ENCODE assay signal across 9 cellular contexts in the genomic region with DNA sequence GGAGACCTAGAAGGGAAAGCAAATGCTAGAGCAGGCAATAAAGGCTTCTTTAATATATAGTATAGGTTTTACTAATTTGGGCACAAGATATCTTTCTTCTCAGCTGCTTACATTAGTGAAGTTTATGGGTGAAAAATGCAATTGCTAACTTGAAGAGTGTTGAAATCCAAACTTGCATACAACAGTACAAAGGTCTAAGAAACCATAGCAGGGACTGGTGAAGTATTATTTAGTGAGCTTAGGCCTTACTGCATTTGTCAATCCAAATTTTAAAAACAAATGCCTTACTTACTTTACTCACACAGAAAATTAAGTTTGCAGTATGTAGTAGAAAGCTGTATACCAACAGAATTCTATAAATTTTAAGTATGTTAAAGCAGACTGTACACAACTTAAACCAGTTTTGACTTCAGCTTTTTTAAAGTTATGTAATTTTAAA. TPM values are rescaled to one million over a fixed set of nuclear protein-coding genes. Genes with fewer than 3 reads are reported as not detected.
DNase-seq lines count a peak whose midpoint lies in the region; ATAC-seq, FAIRE-seq and TF ChIP-seq lines count a peak whose summit lies in the region.
"Had no signal": no experiment of that assay in that cellular context is flagged by ENCODE, and none has a peak within 500 bp of the region (broad histone marks: within the 10 kb centered on the region; RNA-seq: fewer than 3 reads in every experiment).

No MANE protein-coding gene starts in this region.

- no peak for DNase-seq in activated CD4-positive, alpha-beta T cell treated with anti-CD3 and anti-CD28 coated beads for 36 hours
- no peak for DNase-seq in activated CD4-positive, alpha-beta T cell treated with anti-CD3 and anti-CD28 coated beads for 1 hour
- DNase-seq in activated CD8-positive, alpha-beta T cell treated with anti-CD3 and anti-CD28 coated beads for 36 hours, result no peak
- DNase-seq in keratinocyte (ENCODE audit: low read depth, low spot score) (no peak), iPS-NIHi7 (ENCODE audit: extremely low spot score) (no peak), NCI-H774 (lab: John Stamatoyannopoulos, UW) (no peak)
- no peak for DNase-seq in stimulated activated naive B cell treated with anti-CD40 and anti-IgM and Interleukin-4, amounts not matched to agents 10 μg/mL and 1 μg/mL and 100 μg/mL, for 72 hours
- DNase-seq: NCI-H1417 had no signal

- CTCF ChIA-PET in activated CD4-positive, alpha-beta T cell treated with anti-CD3 and anti-CD28 coated beads for 36 hours (lab: Charles Lee), result no interaction called here
- CTCF ChIA-PET in activated CD8-positive, alpha-beta T cell treated with anti-CD3 and anti-CD28 coated beads for 36 hours (lab: Charles Lee), result interaction anchor here (1.0 kb wide), 2 partner anchors 8 to 44 kb away, joined by 3 to 4 read pairs; no protein-coding TSS in a partner anchor

- no peaks in the 10 kb centered on the region for H3K9me3 Mint-ChIP-seq in activated CD4-positive, alpha-beta T cell treated with anti-CD3 and anti-CD28 coated beads for 36 hours (ENCODE audit: low read depth)
- peaks cover 2% of the 10 kb centered on the region for H3K9me3 Mint-ChIP-seq in activated CD8-positive, alpha-beta T cell treated with anti-CD3 and anti-CD28 coated beads for 36 hours
- H3K9me3 Mint-ChIP-seq in stimulated activated naive B cell treated with anti-CD40 and anti-IgM and Interleukin-4, amounts not matched to agents 10 μg/mL and 1 μg/mL and 100 μg/mL, for 72 hours, result no peaks in the 10 kb centered on the region

- POLR2A ChIA-PET in activated CD4-positive, alpha-beta T cell treated with anti-CD3 and anti-CD28 coated beads for 36 hours (lab: Charles Lee), result interaction anchor here (0.5 kb wide), 1 partner anchor 333 kb away, joined by 3 read pairs; no protein-coding TSS in a partner anchor
- POLR2A ChIA-PET in activated CD8-positive, alpha-beta T cell treated with anti-CD3 and anti-CD28 coated beads for 36 hours (lab: Charles Lee), result interaction anchor here (0.8 to 1.3 kb wide), 3 partner anchors 19 to 184 kb away, joined by 3 read pairs; a partner anchor contains a TSS

- no peak overlapping the region for H3K27ac ChIP-seq in keratinocyte (ENCODE audit: control insufficient read depth, insufficient read depth, low read length)

- H3K4me3 Mint-ChIP-seq in activated CD4-positive, alpha-beta T cell treated with anti-CD3 and anti-CD28 coated beads for 36 hours, result peak overlapping the region; percentile 18
- peak overlapping the region; percentile 80 for H3K4me3 Mint-ChIP-seq in activated CD8-positive, alpha-beta T cell treated with anti-CD3 and anti-CD28 coated beads for 36 hours
- H3K4me3 Mint-ChIP-seq in stimulated activated naive B cell treated with anti-CD40 and anti-IgM and Interleukin-4, amounts not matched to agents 10 μg/mL and 1 μg/mL and 100 μg/mL, for 72 hours, result peak overlapping the region in 1 of 2 donors; percentile 32

- no peaks in the 10 kb centered on the region for H3K9me1 ChIP-seq in keratinocyte (ENCODE audit: control insufficient read depth, extremely low read depth, insufficient read depth, low read length)

- no peak for TF ChIP-seq CTCF in activated CD8-positive, alpha-beta T cell treated with anti-CD3 and anti-CD28 coated beads for 36 hours (IDR thresholded peaks at IDR 0.05)
- TF ChIP-seq CTCF in keratinocyte (optimal IDR thresholded peaks at IDR 0.05 in 1 of 3, IDR thresholded peaks at IDR 0.05 in 1 of 3, conservative IDR thresholded peaks at IDR 0.05 in 1 of 3; ENCODE audit: extremely low read depth in 1 of 3, insufficient read depth in 2 of 3, low read length in 3 of 3), result no peak

- no peak for FAIRE-seq in keratinocyte (lab: Jason Lieb, UNC)

- peaks cover 6% of the 10 kb centered on the region for H4K20me1 ChIP-seq in keratinocyte (ENCODE audit: control insufficient read depth, extremely low read depth, insufficient read depth, low read length)

- H3K79me2 ChIP-seq in keratinocyte (ENCODE audit: control insufficient read depth, insufficient read depth, low read length), result peaks cover 72% of the 10 kb centered on the region

- peak overlapping the region; percentile 63 for H3K27ac Mint-ChIP-seq in activated CD4-positive, alpha-beta T cell treated with anti-CD3 and anti-CD28 coated beads for 36 hours
- no peak overlapping the region for H3K27ac Mint-ChIP-seq in activated CD8-positive, alpha-beta T cell treated with anti-CD3 and anti-CD28 coated beads for 36 hours
- peak overlapping the region; percentile 9 for H3K27ac Mint-ChIP-seq in stimulated activated naive B cell treated with anti-CD40 and anti-IgM and Interleukin-4, amounts not matched to agents 10 μg/mL and 1 μg/mL and 100 μg/mL, for 72 hours

- peak overlapping the region; percentile 91 to 96 (median 91) for H3K4me3 ChIP-seq in keratinocyte (ENCODE audit: control insufficient read depth in 2 of 3, extremely low read depth in 1 of 3, insufficient read depth in 2 of 3, low read depth in 1 of 3, low read length in 3 of 3)

- H3K9me3 ChIP-seq in keratinocyte (ENCODE audit: control insufficient read depth, low read depth, low read length), result no peaks in the 10 kb centered on the region

- H3K4me2 ChIP-seq in keratinocyte (ENCODE audit: control insufficient read depth, extremely low read depth, insufficient read depth, low read depth, low read length), result peak overlapping the region; percentile 88

- H3K9ac ChIP-seq in keratinocyte (ENCODE audit: control insufficient read depth, extremely low read depth, insufficient read depth, low read length), result peak overlapping the region; percentile 11

- H3K27me3 Mint-ChIP-seq in activated CD4-positive, alpha-beta T cell treated with anti-CD3 and anti-CD28 coated beads for 36 hours, result no peaks in the 10 kb centered on the region
- no peaks in the 10 kb centered on the region for H3K27me3 Mint-ChIP-seq in activated CD8-positive, alpha-beta T cell treated with anti-CD3 and anti-CD28 coated beads for 36 hours
- H3K27me3 Mint-ChIP-seq in stimulated activated naive B cell treated with anti-CD40 and anti-IgM and Interleukin-4, amounts not matched to agents 10 μg/mL and 1 μg/mL and 100 μg/mL, for 72 hours, result no peaks in the 10 kb centered on the region

- ATAC-seq in activated CD4-positive, alpha-beta T cell treated with anti-CD3 and anti-CD28 coated beads for 36 hours, result no peak
- no peak for ATAC-seq in activated CD8-positive, alpha-beta T cell treated with anti-CD3 and anti-CD28 coated beads for 36 hours
- ATAC-seq in stimulated activated naive B cell treated with anti-CD40 and anti-IgM and Interleukin-4, amounts not matched to agents 10 μg/mL and 1 μg/mL and 100 μg/mL, for 72 hours (replicated peaks), result no peak
- ATAC-seq in GM18520 (IDR thresholded peaks at IDR 0.05; ENCODE audit: unreplicated experiment), result no peak

- dilution Hi-C loops in keratinocyte (cut with MboI; ENCODE audit: extremely low pct_ligation_motif_present, low sequenced_read_pairs), result no loop called here

- peaks cover 19% of the 10 kb centered on the region for H3K36me3 Mint-ChIP-seq in activated CD4-positive, alpha-beta T cell treated with anti-CD3 and anti-CD28 coated beads for 36 hours (ENCODE audit: low read depth)
- peaks cover 17% of the 10 kb centered on the region for H3K36me3 Mint-ChIP-seq in activated CD8-positive, alpha-beta T cell treated with anti-CD3 and anti-CD28 coated beads for 36 hours (ENCODE audit: low read depth)
- peaks cover 9 to 23% of the 10 kb centered on the region in 2 donors for H3K36me3 Mint-ChIP-seq in stimulated activated naive B cell treated with anti-CD40 and anti-IgM and Interleukin-4, amounts not matched to agents 10 μg/mL and 1 μg/mL and 100 μg/mL, for 72 hours

- intact Hi-C loops in activated CD4-positive, alpha-beta T cell treated with anti-CD3 and anti-CD28 coated beads for 36 hours (cut with DNase I, micrococcal nuclease), result no loop called here
- intact Hi-C loops in activated CD8-positive, alpha-beta T cell treated with anti-CD3 and anti-CD28 coated beads for 36 hours (cut with micrococcal nuclease), result no loop called here

- peaks cover 3 to 14% of the 10 kb centered on the region in 2 experiments for H3K36me3 ChIP-seq in keratinocyte (ENCODE audit: control insufficient read depth in 2 of 2, extremely low read depth in 1 of 2, insufficient read depth in 2 of 2, low read length in 2 of 2)

- no peak overlapping the region for H2AFZ ChIP-seq in keratinocyte (ENCODE audit: control insufficient read depth, low read length)

- H3K27me3 ChIP-seq in keratinocyte (ENCODE audit: control insufficient read depth, extremely low read depth, insufficient read depth, low read length), result no peaks in the 10 kb centered on the region

- no peaks in the 10 kb centered on the region for H3K4me1 ChIP-seq in keratinocyte (ENCODE audit: control insufficient read depth, extremely low read depth, insufficient read depth, low read length)

- peaks cover 44% of the 10 kb centered on the region for H3K4me1 Mint-ChIP-seq in activated CD4-positive, alpha-beta T cell treated with anti-CD3 and anti-CD28 coated beads for 36 hours
- H3K4me1 Mint-ChIP-seq in activated CD8-positive, alpha-beta T cell treated with anti-CD3 and anti-CD28 coated beads for 36 hours (ENCODE audit: low read depth), result peaks cover 43% of the 10 kb centered on the region
- H3K4me1 Mint-ChIP-seq in stimulated activated naive B cell treated with anti-CD40 and anti-IgM and Interleukin-4, amounts not matched to agents 10 μg/mL and 1 μg/mL and 100 μg/mL, for 72 hours, result peaks cover 30 to 40% of the 10 kb centered on the region in 2 donors

RNA-seq across cellular contexts. Expression of a gene that starts 1.4 kb away (rescaled TPM):
- total RNA-seq in activated CD4-positive, alpha-beta T cell treated with anti-CD3 and anti-CD28 coated beads for 36 hours, result 1 to 10 TPM; 4.0 to 5.9 TPM
- total RNA-seq in activated CD8-positive, alpha-beta T cell treated with anti-CD3 and anti-CD28 coated beads for 36 hours, result 1 to 10 TPM; 3.6 to 4.0 TPM
- polyA plus RNA-seq in keratinocyte, result 2.5 to 6.2 TPM (median 3.0 TPM) in 3 replicates
- 5.7 TPM for polyA plus RNA-seq in keratinocyte (2011; ENCODE audit: low read depth)
- polyA plus RNA-seq in keratinocyte (2011; cell fraction: cytosol; rRNA removed), result 2.2 and 4.9 TPM in 2 replicates
- 2.4 and 2.8 TPM in 2 replicates for polyA plus RNA-seq in keratinocyte (2011; cell fraction: nucleus; rRNA removed)
- polyA plus RNA-seq in keratinocyte (2012; ENCODE audit: low replicate concordance), result 4.3 TPM in 2 replicates
- 1.1 to 2.3 TPM (median 1.9 TPM) in 3 replicates for polyA minus RNA-seq in keratinocyte
- 2.3 TPM for polyA minus RNA-seq in keratinocyte (2011; cell fraction: cytosol; rRNA and poly(A)+ RNA removed)
- polyA minus RNA-seq in keratinocyte (2011; cell fraction: nucleus; rRNA and poly(A)+ RNA removed), result 0.95 and 3.3 TPM in 2 replicates

RNA-seq across cellular contexts. Expression of a gene that starts 2.1 kb away (rescaled TPM):
- total RNA-seq in activated CD4-positive, alpha-beta T cell treated with anti-CD3 and anti-CD28 coated beads for 36 hours, result 10 to 100 TPM; 17.9 to 22.5 TPM
- total RNA-seq in activated CD8-positive, alpha-beta T cell treated with anti-CD3 and anti-CD28 coated beads for 36 hours, result 10 to 100 TPM; 14.7 to 15.3 TPM
- 25.3 to 38.1 TPM (median 29.0 TPM) in 3 replicates for polyA plus RNA-seq in keratinocyte
- polyA plus RNA-seq in keratinocyte (2011; ENCODE audit: low read depth), result 145 TPM
- 16.7 and 31.5 TPM in 2 replicates for polyA plus RNA-seq in keratinocyte (2011; cell fraction: cytosol; rRNA removed)
- polyA plus RNA-seq in keratinocyte (2011; cell fraction: nucleus; rRNA removed), result 34.3 and 41.9 TPM in 2 replicates
- 29.8 and 35.7 TPM in 2 replicates for polyA plus RNA-seq in keratinocyte (2012; ENCODE audit: low replicate concordance)
- 18.0 to 74.1 TPM (median 41.0 TPM) in 3 replicates for polyA minus RNA-seq in keratinocyte
- 24.6 TPM for polyA minus RNA-seq in keratinocyte (2011; cell fraction: cytosol; rRNA and poly(A)+ RNA removed)
- 56.3 and 132 TPM in 2 replicates for polyA minus RNA-seq in keratinocyte (2011; cell fraction: nucleus; rRNA and poly(A)+ RNA removed)
